1 cellular context compared by ENCODE assay signal in genomic region chr3:189272500-189273119, GRCh38.
TF ChIP-seq lines count a peak whose summit lies in the region.

No MANE protein-coding gene starts in this region.

TF ChIP-seq in liver, 16 proteins besides CTCF, POLR2A, EP300 and RAD21 (continued from another document):
- no peak for TF ChIP-seq REST (IDR thresholded peaks at IDR 0.05)
